ENCODE assay signal across 1 cellular context in genomic region chr14:21055473-21056117, GRCh38.
TF ChIP-seq lines count a peak whose summit lies in the region.

No MANE protein-coding gene starts in this region.

TF ChIP-seq in HepG2, 621 proteins besides CTCF, POLR2A, EP300 and RAD21 (continued from another document and continues in another):
- TF ChIP-seq, protein P1, sequence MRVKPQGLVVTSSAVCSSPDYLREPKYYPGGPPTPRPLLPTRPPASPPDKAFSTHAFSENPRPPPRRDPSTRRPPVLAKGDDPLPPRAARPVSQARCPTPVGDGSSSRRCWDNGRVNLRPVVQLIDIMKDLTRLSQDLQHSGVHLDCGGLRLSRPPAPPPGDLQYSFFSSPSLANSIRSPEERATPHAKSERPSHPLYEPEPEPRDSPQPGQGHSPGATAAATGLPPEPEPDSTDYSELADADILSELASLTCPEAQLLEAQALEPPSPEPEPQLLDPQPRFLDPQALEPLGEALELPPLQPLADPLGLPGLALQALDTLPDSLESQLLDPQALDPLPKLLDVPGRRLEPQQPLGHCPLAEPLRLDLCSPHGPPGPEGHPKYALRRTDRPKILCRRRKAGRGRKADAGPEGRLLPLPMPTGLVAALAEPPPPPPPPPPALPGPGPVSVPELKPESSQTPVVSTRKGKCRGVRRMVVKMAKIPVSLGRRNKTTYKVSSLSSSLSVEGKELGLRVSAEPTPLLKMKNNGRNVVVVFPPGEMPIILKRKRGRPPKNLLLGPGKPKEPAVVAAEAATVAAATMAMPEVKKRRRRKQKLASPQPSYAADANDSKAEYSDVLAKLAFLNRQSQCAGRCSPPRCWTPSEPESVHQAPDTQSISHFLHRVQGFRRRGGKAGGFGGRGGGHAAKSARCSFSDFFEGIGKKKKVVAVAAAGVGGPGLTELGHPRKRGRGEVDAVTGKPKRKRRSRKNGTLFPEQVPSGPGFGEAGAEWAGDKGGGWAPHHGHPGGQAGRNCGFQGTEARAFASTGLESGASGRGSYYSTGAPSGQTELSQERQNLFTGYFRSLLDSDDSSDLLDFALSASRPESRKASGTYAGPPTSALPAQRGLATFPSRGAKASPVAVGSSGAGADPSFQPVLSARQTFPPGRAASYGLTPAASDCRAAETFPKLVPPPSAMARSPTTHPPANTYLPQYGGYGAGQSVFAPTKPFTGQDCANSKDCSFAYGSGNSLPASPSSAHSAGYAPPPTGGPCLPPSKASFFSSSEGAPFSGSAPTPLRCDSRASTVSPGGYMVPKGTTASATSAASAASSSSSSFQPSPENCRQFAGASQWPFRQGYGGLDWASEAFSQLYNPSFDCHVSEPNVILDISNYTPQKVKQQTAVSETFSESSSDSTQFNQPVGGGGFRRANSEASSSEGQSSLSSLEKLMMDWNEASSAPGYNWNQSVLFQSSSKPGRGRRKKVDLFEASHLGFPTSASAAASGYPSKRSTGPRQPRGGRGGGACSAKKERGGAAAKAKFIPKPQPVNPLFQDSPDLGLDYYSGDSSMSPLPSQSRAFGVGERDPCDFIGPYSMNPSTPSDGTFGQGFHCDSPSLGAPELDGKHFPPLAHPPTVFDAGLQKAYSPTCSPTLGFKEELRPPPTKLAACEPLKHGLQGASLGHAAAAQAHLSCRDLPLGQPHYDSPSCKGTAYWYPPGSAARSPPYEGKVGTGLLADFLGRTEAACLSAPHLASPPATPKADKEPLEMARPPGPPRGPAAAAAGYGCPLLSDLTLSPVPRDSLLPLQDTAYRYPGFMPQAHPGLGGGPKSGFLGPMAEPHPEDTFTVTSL (CRISPR knock-in tag; IDR thresholded peaks at IDR 0.05; ENCODE audit: borderline replicate concordance) = peak; percentile 86
- TF ChIP-seq ZSCAN20 (CRISPR knock-in tag; IDR thresholded peaks at IDR 0.05; ENCODE audit: borderline replicate concordance) (peak; percentile 65), BATF2 (CRISPR knock-in tag; IDR thresholded peaks at IDR 0.05) (peak; percentile 59; the same call in 1 of the 2 replicates), SRY (CRISPR knock-in tag; IDR thresholded peaks at IDR 0.05) (peak; percentile 31; the same call in 1 of the 2 replicates), KDM2A (CRISPR knock-in tag; IDR thresholded peaks at IDR 0.05; ENCODE audit: borderline replicate concordance, low read depth) (peak; percentile 75), PAF1 (CRISPR knock-in tag; IDR thresholded peaks at IDR 0.05) (no peak), ZNF607 (CRISPR knock-in tag; IDR thresholded peaks at IDR 0.05; ENCODE audit: borderline replicate concordance) (no peak), RBM39 (IDR thresholded peaks at IDR 0.05; ENCODE audit: low read depth, low read length, poor library complexity, severe bottlenecking) (no peak), GMEB2 (CRISPR knock-in tag; IDR thresholded peaks at IDR 0.05; ENCODE audit: low read depth) (no peak), PBX2 (CRISPR knock-in tag; IDR thresholded peaks at IDR 0.05) (peak; percentile 13; the same call in 1 of the 2 replicates), TBL1XR1 (IDR thresholded peaks at IDR 0.05; ENCODE audit: borderline replicate concordance, low read length, partially characterized antibody) (peak; percentile 59), ZBTB46 (CRISPR knock-in tag; IDR thresholded peaks at IDR 0.05; ENCODE audit: borderline replicate concordance) (no peak), SMAD9 (CRISPR knock-in tag; IDR thresholded peaks at IDR 0.05) (peak; percentile 93), ZNF225 (CRISPR knock-in tag; IDR thresholded peaks at IDR 0.05) (no peak), JUN (CRISPR knock-in tag; IDR thresholded peaks at IDR 0.05) (peak; percentile 54; the same call in 1 of the 2 replicates), NR1H2 (CRISPR knock-in tag; IDR thresholded peaks at IDR 0.05; ENCODE audit: borderline replicate concordance, low read depth) (peak; percentile 33; the same call in 1 of the 2 replicates), HMG20A (CRISPR knock-in tag; IDR thresholded peaks at IDR 0.05; ENCODE audit: borderline replicate concordance) (peak; percentile 75; the same call in 1 of the 2 replicates), TGIF2 (CRISPR knock-in tag; IDR thresholded peaks at IDR 0.05) (peak; percentile 57; the same call in 1 of the 2 replicates), ZZZ3 (CRISPR knock-in tag; IDR thresholded peaks at IDR 0.05; ENCODE audit: borderline replicate concordance) (no peak), TOPORS (CRISPR knock-in tag; IDR thresholded peaks at IDR 0.05) (peak; percentile 76; the same call in 1 of the 2 replicates), ZSCAN9 (CRISPR knock-in tag; IDR thresholded peaks at IDR 0.05; ENCODE audit: borderline replicate concordance) (peak; percentile 85), IRF2 (CRISPR knock-in tag; IDR thresholded peaks at IDR 0.05) (peak; percentile 68), KDM1A (CRISPR knock-in tag; IDR thresholded peaks at IDR 0.05) (no peak; the same call in 1 of the 2 replicates), SATB2 (CRISPR knock-in tag; IDR thresholded peaks at IDR 0.05) (peak; percentile 77; the same call in 1 of the 2 replicates), ZNF530 (CRISPR knock-in tag; IDR thresholded peaks at IDR 0.05; ENCODE audit: low read depth) (no peak), ZNF746 (CRISPR knock-in tag; IDR thresholded peaks at IDR 0.05) (peak; percentile 96; the same call in 1 of the 2 replicates), MXD1 (CRISPR knock-in tag; IDR thresholded peaks at IDR 0.05) (no peak), LCORL (IDR thresholded peaks at IDR 0.05) (no peak), LCORL (CRISPR knock-in tag; IDR thresholded peaks at IDR 0.05) (peak; percentile 97), ZNF652 (CRISPR knock-in tag; IDR thresholded peaks at IDR 0.05; ENCODE audit: borderline replicate concordance, low read depth) (peak; percentile 88), GPN1 (CRISPR knock-in tag; IDR thresholded peaks at IDR 0.05; ENCODE audit: borderline replicate concordance) (no peak), ZBTB3 (CRISPR knock-in tag; IDR thresholded peaks at IDR 0.05; ENCODE audit: borderline replicate concordance, low read depth) (peak; percentile 79), PBX3 (CRISPR knock-in tag; IDR thresholded peaks at IDR 0.05; ENCODE audit: borderline replicate concordance) (peak; percentile 56; the same call in 1 of the 2 replicates), IRF1 (CRISPR knock-in tag; IDR thresholded peaks at IDR 0.05; ENCODE audit: low read depth) (no peak), ZNF549 (CRISPR knock-in tag; IDR thresholded peaks at IDR 0.05) (0 out of 2 replicates have a peak, but pooled peaks have one; percentile 31), ZNF546 (CRISPR knock-in tag; conservative IDR thresholded peaks at IDR 0.05) (no peak), NCOA1 (CRISPR knock-in tag; IDR thresholded peaks at IDR 0.05) (peak; percentile 32; the same call in 1 of the 2 replicates), GPBP1L1 (CRISPR knock-in tag; IDR thresholded peaks at IDR 0.05) (no peak), NCOA2 (CRISPR knock-in tag; IDR thresholded peaks at IDR 0.05) (peak; percentile 90), ZNF329 (CRISPR knock-in tag; IDR thresholded peaks at IDR 0.05; ENCODE audit: low read depth) (no peak), ETV5 (CRISPR knock-in tag; IDR thresholded peaks at IDR 0.05; ENCODE audit: borderline replicate concordance) (peak; percentile 92), NFYB (CRISPR knock-in tag; IDR thresholded peaks at IDR 0.05) (no peak; the same call in 1 of the 2 replicates), ZNF431 (CRISPR knock-in tag; IDR thresholded peaks at IDR 0.05; ENCODE audit: borderline replicate concordance, low read depth) (peak; percentile 59; the same call in 1 of the 2 replicates)
- TF ChIP-seq, protein P2, sequence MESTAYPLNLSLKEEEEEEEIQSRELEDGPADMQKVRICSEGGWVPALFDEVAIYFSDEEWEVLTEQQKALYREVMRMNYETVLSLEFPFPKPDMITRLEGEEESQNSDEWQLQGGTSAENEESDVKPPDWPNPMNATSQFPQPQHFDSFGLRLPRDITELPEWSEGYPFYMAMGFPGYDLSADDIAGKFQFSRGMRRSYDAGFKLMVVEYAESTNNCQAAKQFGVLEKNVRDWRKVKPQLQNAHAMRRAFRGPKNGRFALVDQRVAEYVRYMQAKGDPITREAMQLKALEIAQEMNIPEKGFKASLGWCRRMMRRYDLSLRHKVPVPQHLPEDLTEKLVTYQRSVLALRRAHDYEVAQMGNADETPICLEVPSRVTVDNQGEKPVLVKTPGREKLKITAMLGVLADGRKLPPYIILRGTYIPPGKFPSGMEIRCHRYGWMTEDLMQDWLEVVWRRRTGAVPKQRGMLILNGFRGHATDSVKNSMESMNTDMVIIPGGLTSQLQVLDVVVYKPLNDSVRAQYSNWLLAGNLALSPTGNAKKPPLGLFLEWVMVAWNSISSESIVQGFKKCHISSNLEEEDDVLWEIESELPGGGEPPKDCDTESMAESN (CRISPR knock-in tag; conservative IDR thresholded peaks at IDR 0.05) = peak; percentile 75; the same call in 1 of the 2 replicates
- TF ChIP-seq, protein P3, sequence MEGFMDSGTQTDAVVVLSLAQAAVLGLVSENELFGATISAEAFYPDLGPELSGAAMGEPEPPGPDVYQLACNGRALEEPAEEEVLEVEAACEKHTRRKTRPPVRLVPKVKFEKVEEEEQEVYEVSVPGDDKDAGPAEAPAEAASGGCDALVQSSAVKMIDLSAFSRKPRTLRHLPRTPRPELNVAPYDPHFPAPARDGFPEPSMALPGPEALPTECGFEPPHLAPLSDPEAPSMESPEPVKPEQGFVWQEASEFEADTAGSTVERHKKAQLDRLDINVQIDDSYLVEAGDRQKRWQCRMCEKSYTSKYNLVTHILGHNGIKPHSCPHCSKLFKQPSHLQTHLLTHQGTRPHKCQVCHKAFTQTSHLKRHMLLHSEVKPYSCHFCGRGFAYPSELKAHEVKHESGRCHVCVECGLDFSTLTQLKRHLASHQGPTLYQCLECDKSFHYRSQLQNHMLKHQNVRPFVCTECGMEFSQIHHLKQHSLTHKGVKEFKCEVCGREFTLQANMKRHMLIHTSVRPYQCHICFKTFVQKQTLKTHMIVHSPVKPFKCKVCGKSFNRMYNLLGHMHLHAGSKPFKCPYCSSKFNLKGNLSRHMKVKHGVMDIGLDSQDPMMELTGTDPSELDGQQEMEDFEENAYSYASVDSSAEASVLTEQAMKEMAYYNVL (CRISPR knock-in tag; IDR thresholded peaks at IDR 0.05; ENCODE audit: borderline replicate concordance) = peak; percentile 98
